Comparison of ENCODE assay signal across 1 cellular context in the genomic region with DNA sequence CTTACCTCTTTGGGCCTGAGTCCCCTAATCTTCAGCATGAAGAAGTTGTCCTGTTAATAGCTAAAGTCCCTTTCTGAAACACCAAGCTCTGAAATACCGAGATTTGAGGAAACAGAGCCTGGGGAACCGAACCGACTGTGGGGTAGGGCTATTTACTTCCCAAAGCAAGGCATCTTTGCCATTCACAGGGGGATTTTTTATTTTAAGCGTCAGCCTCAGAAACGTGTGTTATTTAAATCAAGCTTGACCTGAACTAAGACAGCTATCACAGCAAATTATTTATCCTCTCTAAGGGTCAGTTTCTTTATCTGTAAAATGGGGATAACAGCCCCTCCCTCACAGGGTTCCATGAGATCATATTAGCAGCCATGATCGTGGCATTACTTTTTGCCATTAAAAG.
TF ChIP-seq lines count a peak whose summit lies in the region.

No MANE protein-coding gene starts in this region.

TF ChIP-seq in HepG2, 621 proteins besides CTCF, POLR2A, EP300 and RAD21 (continues in another document):
- TF ChIP-seq, protein P1, sequence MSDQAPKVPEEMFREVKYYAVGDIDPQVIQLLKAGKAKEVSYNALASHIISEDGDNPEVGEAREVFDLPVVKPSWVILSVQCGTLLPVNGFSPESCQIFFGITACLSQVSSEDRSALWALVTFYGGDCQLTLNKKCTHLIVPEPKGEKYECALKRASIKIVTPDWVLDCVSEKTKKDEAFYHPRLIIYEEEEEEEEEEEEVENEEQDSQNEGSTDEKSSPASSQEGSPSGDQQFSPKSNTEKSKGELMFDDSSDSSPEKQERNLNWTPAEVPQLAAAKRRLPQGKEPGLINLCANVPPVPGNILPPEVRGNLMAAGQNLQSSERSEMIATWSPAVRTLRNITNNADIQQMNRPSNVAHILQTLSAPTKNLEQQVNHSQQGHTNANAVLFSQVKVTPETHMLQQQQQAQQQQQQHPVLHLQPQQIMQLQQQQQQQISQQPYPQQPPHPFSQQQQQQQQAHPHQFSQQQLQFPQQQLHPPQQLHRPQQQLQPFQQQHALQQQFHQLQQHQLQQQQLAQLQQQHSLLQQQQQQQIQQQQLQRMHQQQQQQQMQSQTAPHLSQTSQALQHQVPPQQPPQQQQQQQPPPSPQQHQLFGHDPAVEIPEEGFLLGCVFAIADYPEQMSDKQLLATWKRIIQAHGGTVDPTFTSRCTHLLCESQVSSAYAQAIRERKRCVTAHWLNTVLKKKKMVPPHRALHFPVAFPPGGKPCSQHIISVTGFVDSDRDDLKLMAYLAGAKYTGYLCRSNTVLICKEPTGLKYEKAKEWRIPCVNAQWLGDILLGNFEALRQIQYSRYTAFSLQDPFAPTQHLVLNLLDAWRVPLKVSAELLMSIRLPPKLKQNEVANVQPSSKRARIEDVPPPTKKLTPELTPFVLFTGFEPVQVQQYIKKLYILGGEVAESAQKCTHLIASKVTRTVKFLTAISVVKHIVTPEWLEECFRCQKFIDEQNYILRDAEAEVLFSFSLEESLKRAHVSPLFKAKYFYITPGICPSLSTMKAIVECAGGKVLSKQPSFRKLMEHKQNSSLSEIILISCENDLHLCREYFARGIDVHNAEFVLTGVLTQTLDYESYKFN (CRISPR knock-in tag; conservative IDR thresholded peaks at IDR 0.05): 0 out of 2 replicates have a peak, but pooled peaks have one; percentile 3
- TF ChIP-seq ELF3 (CRISPR knock-in tag; IDR thresholded peaks at IDR 0.05): no peak
- no peak for TF ChIP-seq ZFP62 (CRISPR knock-in tag; IDR thresholded peaks at IDR 0.05)
- no peak for TF ChIP-seq ZBTB3 (CRISPR knock-in tag; IDR thresholded peaks at IDR 0.05; ENCODE audit: borderline replicate concordance, low read depth)
- TF ChIP-seq JUNB (CRISPR knock-in tag; IDR thresholded peaks at IDR 0.05; ENCODE audit: borderline replicate concordance): no peak
- TF ChIP-seq, protein P2, sequence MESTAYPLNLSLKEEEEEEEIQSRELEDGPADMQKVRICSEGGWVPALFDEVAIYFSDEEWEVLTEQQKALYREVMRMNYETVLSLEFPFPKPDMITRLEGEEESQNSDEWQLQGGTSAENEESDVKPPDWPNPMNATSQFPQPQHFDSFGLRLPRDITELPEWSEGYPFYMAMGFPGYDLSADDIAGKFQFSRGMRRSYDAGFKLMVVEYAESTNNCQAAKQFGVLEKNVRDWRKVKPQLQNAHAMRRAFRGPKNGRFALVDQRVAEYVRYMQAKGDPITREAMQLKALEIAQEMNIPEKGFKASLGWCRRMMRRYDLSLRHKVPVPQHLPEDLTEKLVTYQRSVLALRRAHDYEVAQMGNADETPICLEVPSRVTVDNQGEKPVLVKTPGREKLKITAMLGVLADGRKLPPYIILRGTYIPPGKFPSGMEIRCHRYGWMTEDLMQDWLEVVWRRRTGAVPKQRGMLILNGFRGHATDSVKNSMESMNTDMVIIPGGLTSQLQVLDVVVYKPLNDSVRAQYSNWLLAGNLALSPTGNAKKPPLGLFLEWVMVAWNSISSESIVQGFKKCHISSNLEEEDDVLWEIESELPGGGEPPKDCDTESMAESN (CRISPR knock-in tag; conservative IDR thresholded peaks at IDR 0.05): 0 out of 2 replicates have a peak, but pooled peaks have one; percentile 47
- TF ChIP-seq ZNF703 (CRISPR knock-in tag; IDR thresholded peaks at IDR 0.05; ENCODE audit: borderline replicate concordance): no peak
- no peak for TF ChIP-seq ZBTB8A (CRISPR knock-in tag; IDR thresholded peaks at IDR 0.05; ENCODE audit: borderline replicate concordance, low read depth)
- TF ChIP-seq NRL (CRISPR knock-in tag; IDR thresholded peaks at IDR 0.05; ENCODE audit: borderline replicate concordance): no peak
- TF ChIP-seq, protein P3, sequence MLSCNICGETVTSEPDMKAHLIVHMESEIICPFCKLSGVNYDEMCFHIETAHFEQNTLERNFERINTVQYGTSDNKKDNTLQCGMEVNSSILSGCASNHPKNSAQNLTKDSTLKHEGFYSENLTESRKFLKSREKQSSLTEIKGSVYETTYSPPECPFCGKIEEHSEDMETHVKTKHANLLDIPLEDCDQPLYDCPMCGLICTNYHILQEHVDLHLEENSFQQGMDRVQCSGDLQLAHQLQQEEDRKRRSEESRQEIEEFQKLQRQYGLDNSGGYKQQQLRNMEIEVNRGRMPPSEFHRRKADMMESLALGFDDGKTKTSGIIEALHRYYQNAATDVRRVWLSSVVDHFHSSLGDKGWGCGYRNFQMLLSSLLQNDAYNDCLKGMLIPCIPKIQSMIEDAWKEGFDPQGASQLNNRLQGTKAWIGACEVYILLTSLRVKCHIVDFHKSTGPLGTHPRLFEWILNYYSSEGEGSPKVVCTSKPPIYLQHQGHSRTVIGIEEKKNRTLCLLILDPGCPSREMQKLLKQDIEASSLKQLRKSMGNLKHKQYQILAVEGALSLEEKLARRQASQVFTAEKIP (CRISPR knock-in tag; IDR thresholded peaks at IDR 0.05; ENCODE audit: borderline replicate concordance): no peak
- TF ChIP-seq ZNF839 (CRISPR knock-in tag; IDR thresholded peaks at IDR 0.05; ENCODE audit: borderline replicate concordance): no peak
- no peak for TF ChIP-seq ZSCAN12 (CRISPR knock-in tag; IDR thresholded peaks at IDR 0.05)
- no peak for TF ChIP-seq SCMH1 (CRISPR knock-in tag; IDR thresholded peaks at IDR 0.05; ENCODE audit: borderline replicate concordance)
- TF ChIP-seq ZNF556 (CRISPR knock-in tag; IDR thresholded peaks at IDR 0.05; ENCODE audit: borderline replicate concordance): 0 out of 2 replicates have a peak, but pooled peaks have one; percentile 8
- TF ChIP-seq RXRA (CRISPR knock-in tag; IDR thresholded peaks at IDR 0.05): no peak
- no peak for TF ChIP-seq REXO4 (CRISPR knock-in tag; IDR thresholded peaks at IDR 0.05; ENCODE audit: borderline replicate concordance)
- TF ChIP-seq ZNF629 (CRISPR knock-in tag; conservative IDR thresholded peaks at IDR 0.05): peak; percentile 83
- no peak for TF ChIP-seq SAP130 (CRISPR knock-in tag; IDR thresholded peaks at IDR 0.05; ENCODE audit: low read depth)
- peak; percentile 75 for TF ChIP-seq CHD4 (IDR thresholded peaks at IDR 0.05; ENCODE audit: borderline replicate concordance, low read length)
- TF ChIP-seq NR1H2 (CRISPR knock-in tag; IDR thresholded peaks at IDR 0.05; ENCODE audit: borderline replicate concordance, low read depth): no peak
- TF ChIP-seq, protein P4, sequence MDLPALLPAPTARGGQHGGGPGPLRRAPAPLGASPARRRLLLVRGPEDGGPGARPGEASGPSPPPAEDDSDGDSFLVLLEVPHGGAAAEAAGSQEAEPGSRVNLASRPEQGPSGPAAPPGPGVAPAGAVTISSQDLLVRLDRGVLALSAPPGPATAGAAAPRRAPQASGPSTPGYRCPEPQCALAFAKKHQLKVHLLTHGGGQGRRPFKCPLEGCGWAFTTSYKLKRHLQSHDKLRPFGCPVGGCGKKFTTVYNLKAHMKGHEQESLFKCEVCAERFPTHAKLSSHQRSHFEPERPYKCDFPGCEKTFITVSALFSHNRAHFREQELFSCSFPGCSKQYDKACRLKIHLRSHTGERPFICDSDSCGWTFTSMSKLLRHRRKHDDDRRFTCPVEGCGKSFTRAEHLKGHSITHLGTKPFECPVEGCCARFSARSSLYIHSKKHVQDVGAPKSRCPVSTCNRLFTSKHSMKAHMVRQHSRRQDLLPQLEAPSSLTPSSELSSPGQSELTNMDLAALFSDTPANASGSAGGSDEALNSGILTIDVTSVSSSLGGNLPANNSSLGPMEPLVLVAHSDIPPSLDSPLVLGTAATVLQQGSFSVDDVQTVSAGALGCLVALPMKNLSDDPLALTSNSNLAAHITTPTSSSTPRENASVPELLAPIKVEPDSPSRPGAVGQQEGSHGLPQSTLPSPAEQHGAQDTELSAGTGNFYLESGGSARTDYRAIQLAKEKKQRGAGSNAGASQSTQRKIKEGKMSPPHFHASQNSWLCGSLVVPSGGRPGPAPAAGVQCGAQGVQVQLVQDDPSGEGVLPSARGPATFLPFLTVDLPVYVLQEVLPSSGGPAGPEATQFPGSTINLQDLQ (CRISPR knock-in tag; IDR thresholded peaks at IDR 0.05): no peak
- no peak for TF ChIP-seq DPF2 (CRISPR knock-in tag; IDR thresholded peaks at IDR 0.05; ENCODE audit: borderline replicate concordance, low read depth)
- TF ChIP-seq KLF9 (CRISPR knock-in tag; IDR thresholded peaks at IDR 0.05; ENCODE audit: low read depth): no peak
- 0 out of 2 replicates have a peak, but pooled peaks have one; percentile 13 for TF ChIP-seq PHF20 (CRISPR knock-in tag; IDR thresholded peaks at IDR 0.05)
- no peak for TF ChIP-seq RBM39 (IDR thresholded peaks at IDR 0.05; ENCODE audit: low read depth, low read length, poor library complexity, severe bottlenecking)
- TF ChIP-seq, protein P5, sequence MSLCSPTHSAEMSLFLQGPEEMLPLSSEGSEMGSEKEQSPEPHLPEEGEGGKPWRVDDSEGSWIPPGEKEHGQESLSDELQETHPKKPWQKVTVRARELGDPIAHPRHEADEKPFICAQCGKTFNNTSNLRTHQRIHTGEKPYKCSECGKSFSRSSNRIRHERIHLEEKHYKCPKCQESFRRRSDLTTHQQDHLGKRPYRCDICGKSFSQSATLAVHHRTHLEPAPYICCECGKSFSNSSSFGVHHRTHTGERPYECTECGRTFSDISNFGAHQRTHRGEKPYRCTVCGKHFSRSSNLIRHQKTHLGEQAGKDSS (CRISPR knock-in tag; IDR thresholded peaks at IDR 0.05; ENCODE audit: borderline replicate concordance, low read depth): peak; percentile 6; the same call in 1 of the 2 replicates
- no peak for TF ChIP-seq ZNF724P (CRISPR knock-in tag; IDR thresholded peaks at IDR 0.05; ENCODE audit: borderline replicate concordance)
- TF ChIP-seq SMARCC2 (IDR thresholded peaks at IDR 0.05): no peak
- TF ChIP-seq KLF16 (CRISPR knock-in tag; IDR thresholded peaks at IDR 0.05): no peak
- TF ChIP-seq ZNF607 (CRISPR knock-in tag; IDR thresholded peaks at IDR 0.05; ENCODE audit: borderline replicate concordance): no peak; the same call in 1 of the 2 replicates
- no peak for TF ChIP-seq TEAD2 (CRISPR knock-in tag; IDR thresholded peaks at IDR 0.05)
- no peak for TF ChIP-seq ZNF547 (CRISPR knock-in tag; IDR thresholded peaks at IDR 0.05)
- TF ChIP-seq, protein P6, sequence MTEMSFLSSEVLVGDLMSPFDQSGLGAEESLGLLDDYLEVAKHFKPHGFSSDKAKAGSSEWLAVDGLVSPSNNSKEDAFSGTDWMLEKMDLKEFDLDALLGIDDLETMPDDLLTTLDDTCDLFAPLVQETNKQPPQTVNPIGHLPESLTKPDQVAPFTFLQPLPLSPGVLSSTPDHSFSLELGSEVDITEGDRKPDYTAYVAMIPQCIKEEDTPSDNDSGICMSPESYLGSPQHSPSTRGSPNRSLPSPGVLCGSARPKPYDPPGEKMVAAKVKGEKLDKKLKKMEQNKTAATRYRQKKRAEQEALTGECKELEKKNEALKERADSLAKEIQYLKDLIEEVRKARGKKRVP (CRISPR knock-in tag; IDR thresholded peaks at IDR 0.05): no peak
- no peak for TF ChIP-seq ZNF234 (CRISPR knock-in tag; conservative IDR thresholded peaks at IDR 0.05)
- no peak for TF ChIP-seq MAFG (CRISPR knock-in tag; IDR thresholded peaks at IDR 0.05)
- TF ChIP-seq, protein P7, sequence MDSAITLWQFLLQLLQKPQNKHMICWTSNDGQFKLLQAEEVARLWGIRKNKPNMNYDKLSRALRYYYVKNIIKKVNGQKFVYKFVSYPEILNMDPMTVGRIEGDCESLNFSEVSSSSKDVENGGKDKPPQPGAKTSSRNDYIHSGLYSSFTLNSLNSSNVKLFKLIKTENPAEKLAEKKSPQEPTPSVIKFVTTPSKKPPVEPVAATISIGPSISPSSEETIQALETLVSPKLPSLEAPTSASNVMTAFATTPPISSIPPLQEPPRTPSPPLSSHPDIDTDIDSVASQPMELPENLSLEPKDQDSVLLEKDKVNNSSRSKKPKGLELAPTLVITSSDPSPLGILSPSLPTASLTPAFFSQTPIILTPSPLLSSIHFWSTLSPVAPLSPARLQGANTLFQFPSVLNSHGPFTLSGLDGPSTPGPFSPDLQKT (CRISPR knock-in tag; IDR thresholded peaks at IDR 0.05; ENCODE audit: borderline replicate concordance): no peak
- no peak for TF ChIP-seq MYNN (CRISPR knock-in tag; IDR thresholded peaks at IDR 0.05; ENCODE audit: low read depth)
- no peak for TF ChIP-seq BRD4 (CRISPR knock-in tag; IDR thresholded peaks at IDR 0.05)
- TF ChIP-seq, protein P8, sequence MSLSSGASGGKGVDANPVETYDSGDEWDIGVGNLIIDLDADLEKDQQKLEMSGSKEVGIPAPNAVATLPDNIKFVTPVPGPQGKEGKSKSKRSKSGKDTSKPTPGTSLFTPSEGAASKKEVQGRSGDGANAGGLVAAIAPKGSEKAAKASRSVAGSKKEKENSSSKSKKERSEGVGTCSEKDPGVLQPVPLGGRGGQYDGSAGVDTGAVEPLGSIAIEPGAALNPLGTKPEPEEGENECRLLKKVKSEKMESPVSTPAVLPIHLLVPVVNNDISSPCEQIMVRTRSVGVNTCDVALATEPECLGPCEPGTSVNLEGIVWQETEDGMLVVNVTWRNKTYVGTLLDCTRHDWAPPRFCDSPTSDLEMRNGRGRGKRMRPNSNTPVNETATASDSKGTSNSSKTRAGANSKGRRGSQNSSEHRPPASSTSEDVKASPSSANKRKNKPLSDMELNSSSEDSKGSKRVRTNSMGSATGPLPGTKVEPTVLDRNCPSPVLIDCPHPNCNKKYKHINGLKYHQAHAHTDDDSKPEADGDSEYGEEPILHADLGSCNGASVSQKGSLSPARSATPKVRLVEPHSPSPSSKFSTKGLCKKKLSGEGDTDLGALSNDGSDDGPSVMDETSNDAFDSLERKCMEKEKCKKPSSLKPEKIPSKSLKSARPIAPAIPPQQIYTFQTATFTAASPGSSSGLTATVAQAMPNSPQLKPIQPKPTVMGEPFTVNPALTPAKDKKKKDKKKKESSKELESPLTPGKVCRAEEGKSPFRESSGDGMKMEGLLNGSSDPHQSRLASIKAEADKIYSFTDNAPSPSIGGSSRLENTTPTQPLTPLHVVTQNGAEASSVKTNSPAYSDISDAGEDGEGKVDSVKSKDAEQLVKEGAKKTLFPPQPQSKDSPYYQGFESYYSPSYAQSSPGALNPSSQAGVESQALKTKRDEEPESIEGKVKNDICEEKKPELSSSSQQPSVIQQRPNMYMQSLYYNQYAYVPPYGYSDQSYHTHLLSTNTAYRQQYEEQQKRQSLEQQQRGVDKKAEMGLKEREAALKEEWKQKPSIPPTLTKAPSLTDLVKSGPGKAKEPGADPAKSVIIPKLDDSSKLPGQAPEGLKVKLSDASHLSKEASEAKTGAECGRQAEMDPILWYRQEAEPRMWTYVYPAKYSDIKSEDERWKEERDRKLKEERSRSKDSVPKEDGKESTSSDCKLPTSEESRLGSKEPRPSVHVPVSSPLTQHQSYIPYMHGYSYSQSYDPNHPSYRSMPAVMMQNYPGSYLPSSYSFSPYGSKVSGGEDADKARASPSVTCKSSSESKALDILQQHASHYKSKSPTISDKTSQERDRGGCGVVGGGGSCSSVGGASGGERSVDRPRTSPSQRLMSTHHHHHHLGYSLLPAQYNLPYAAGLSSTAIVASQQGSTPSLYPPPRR (CRISPR knock-in tag; IDR thresholded peaks at IDR 0.05; ENCODE audit: borderline replicate concordance): no peak
- TF ChIP-seq, protein P9, sequence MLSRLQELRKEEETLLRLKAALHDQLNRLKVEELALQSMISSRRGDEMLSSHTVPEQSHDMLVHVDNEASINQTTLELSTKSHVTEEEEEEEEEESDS (CRISPR knock-in tag; IDR thresholded peaks at IDR 0.05; ENCODE audit: borderline replicate concordance): no peak
- no peak for TF ChIP-seq TCF7L2 (IDR thresholded peaks at IDR 0.05; ENCODE audit: low read depth, low read length)
- no peak for TF ChIP-seq CHCHD3 (CRISPR knock-in tag; IDR thresholded peaks at IDR 0.05)
- no peak for TF ChIP-seq KAT8 (CRISPR knock-in tag; IDR thresholded peaks at IDR 0.05)
- TF ChIP-seq, protein P10, sequence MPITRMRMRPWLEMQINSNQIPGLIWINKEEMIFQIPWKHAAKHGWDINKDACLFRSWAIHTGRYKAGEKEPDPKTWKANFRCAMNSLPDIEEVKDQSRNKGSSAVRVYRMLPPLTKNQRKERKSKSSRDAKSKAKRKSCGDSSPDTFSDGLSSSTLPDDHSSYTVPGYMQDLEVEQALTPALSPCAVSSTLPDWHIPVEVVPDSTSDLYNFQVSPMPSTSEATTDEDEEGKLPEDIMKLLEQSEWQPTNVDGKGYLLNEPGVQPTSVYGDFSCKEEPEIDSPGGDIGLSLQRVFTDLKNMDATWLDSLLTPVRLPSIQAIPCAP (CRISPR knock-in tag; IDR thresholded peaks at IDR 0.05; ENCODE audit: low read depth): no peak
- TF ChIP-seq PAWR (CRISPR knock-in tag; IDR thresholded peaks at IDR 0.05; ENCODE audit: borderline replicate concordance): no peak
